Comparison of ENCODE assay signal across 20 cellular contexts in the genomic region with DNA sequence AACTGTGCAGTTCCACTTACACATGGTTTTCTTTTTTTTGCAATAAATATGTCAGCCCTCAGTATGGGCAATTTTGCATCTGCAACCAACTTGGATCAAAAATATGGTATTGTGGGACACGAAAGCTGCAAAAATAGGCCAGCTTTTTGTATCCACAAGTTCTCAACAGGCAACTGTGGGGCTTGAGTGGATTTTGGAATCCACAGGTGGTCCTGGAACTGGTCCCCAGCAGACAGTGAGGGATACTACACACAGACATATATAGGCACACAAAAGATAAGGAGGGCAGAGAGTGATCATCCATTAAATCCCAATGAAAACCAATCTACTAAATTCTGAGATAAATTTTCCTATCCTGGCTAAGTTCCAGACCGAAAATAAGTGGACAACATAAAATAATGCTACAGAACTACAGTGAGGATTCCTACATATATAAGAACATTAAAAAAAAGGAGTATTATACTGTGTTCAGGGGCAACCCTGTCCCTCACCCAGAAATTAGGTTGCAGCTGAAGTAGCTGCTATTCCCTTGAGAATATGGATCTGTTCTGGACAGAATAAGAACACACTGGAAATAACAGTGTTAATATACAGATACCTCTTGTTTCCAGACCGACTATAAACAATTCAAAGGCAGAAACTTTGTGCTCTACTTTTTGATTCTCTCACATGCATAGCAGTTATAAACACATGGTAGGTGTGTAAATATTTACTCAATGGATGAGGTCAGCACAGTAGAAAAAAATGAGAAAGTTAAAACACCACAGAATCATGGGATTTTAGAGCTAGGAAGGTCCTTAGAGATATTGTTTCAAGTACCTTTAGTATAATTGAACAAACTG. TPM values are rescaled to one million over a fixed set of nuclear protein-coding genes. Genes with fewer than 3 reads are reported as not detected.
DNase-seq lines count a peak whose midpoint lies in the region; ATAC-seq, FAIRE-seq and TF ChIP-seq lines count a peak whose summit lies in the region.
"Had no signal": no experiment of that assay in that cellular context is flagged by ENCODE, and none has a peak within 500 bp of the region (broad histone marks: within the 10 kb centered on the region; RNA-seq: fewer than 3 reads in every experiment).

No MANE protein-coding gene starts in this region.

- H3F3A ChIP-seq in DOHH2 (ENCODE audit: control insufficient read depth, insufficient read depth): peaks cover 41% of the 10 kb centered on the region

- peak; percentile 12 for DNase-seq in NCI-H146 treated with DMSO at 0.1 percent for 48 hours (lab: John Stamatoyannopoulos, UW; ENCODE audit: unreplicated experiment)
- DNase-seq in effector memory CD8-positive, alpha-beta T cell: no peak
- no peak for DNase-seq in natural killer cell treated with Interleukin-12 subunit alpha and Interleukin-12 subunit beta and Interleukin-15 and Interleukin-18, amount 100 ng/mL, for 72 hours (ENCODE audit: low spot score)
- DNase-seq in RCC 7860 (ENCODE audit: low spot score): no peak
- DNase-seq in EL: no peak
- no peak for DNase-seq in DMS153 (lab: John Stamatoyannopoulos, UW)
- DNase-seq in MV-4-11 (lab: John Stamatoyannopoulos, UW): no peak
- DNase-seq: activated CD8-positive, alpha-beta memory T cell treated with anti-CD3 and anti-CD28 coated beads, Interleukin-2, amount 10 ng/mL, durations not matched to agents 7 days and 5 days; activated naive CD4-positive, alpha-beta T cell treated with anti-CD3 and anti-CD28 coated beads, Interleukin-2, amount 50 U/mL, for 16 hours; C1 segment of cervical spinal cord; caudate nucleus; GM23248; heart left ventricle; KBM-7; naive thymus-derived CD4-positive, alpha-beta T cell; NCI-H1436; stimulated activated naive B cell treated with anti-CD40 and anti-IgM and Interleukin-4, amounts not matched to agents 10 μg/mL and 1 μg/mL and 100 μg/mL, for 72 hours had no signal

- no peaks in the 10 kb centered on the region for H3K27me3 Mint-ChIP-seq in effector memory CD8-positive, alpha-beta T cell
- no peaks in the 10 kb centered on the region for H3K27me3 Mint-ChIP-seq in natural killer cell treated with Interleukin-12 subunit alpha and Interleukin-12 subunit beta and Interleukin-15 and Interleukin-18, amount 100 ng/mL, for 72 hours
- H3K27me3 Mint-ChIP-seq: activated CD8-positive, alpha-beta memory T cell treated with anti-CD3 and anti-CD28 coated beads, Interleukin-2, amount 10 ng/mL, durations not matched to agents 7 days and 5 days; naive thymus-derived CD4-positive, alpha-beta T cell; stimulated activated naive B cell treated with anti-CD40 and anti-IgM and Interleukin-4, amounts not matched to agents 10 μg/mL and 1 μg/mL and 100 μg/mL, for 72 hours had no signal

- no peaks in the 10 kb centered on the region for H3K9me3 ChIP-seq in DOHH2 (ENCODE audit: control insufficient read depth, insufficient read depth, low read length)
- H3K9me3 ChIP-seq: heart left ventricle, vagina had no signal

- H3K4me3 Mint-ChIP-seq in effector memory CD8-positive, alpha-beta T cell: no peak overlapping the region
- no peak overlapping the region for H3K4me3 Mint-ChIP-seq in natural killer cell treated with Interleukin-12 subunit alpha and Interleukin-12 subunit beta and Interleukin-15 and Interleukin-18, amount 100 ng/mL, for 72 hours
- H3K4me3 Mint-ChIP-seq: activated CD8-positive, alpha-beta memory T cell treated with anti-CD3 and anti-CD28 coated beads, Interleukin-2, amount 10 ng/mL, durations not matched to agents 7 days and 5 days; stimulated activated naive B cell treated with anti-CD40 and anti-IgM and Interleukin-4, amounts not matched to agents 10 μg/mL and 1 μg/mL and 100 μg/mL, for 72 hours had no signal

- peaks cover 36 to 58% of the 10 kb centered on the region in 2 donors for H3K4me1 Mint-ChIP-seq in effector memory CD8-positive, alpha-beta T cell (ENCODE audit: low read depth in 2 of 2)
- H3K4me1 Mint-ChIP-seq in natural killer cell treated with Interleukin-12 subunit alpha and Interleukin-12 subunit beta and Interleukin-15 and Interleukin-18, amount 100 ng/mL, for 72 hours (ENCODE audit: low read depth in 2 of 2): peaks cover 39 to 52% of the 10 kb centered on the region in 2 donors

- no peaks in the 10 kb centered on the region for H4K20me1 ChIP-seq in DOHH2 (ENCODE audit: control insufficient read depth, insufficient read depth, low read depth, low read length)

- ATAC-seq in effector memory CD8-positive, alpha-beta T cell (replicated peaks): no peak
- no peak for ATAC-seq in natural killer cell treated with Interleukin-12 subunit alpha and Interleukin-12 subunit beta and Interleukin-15 and Interleukin-18, amount 100 ng/mL, for 72 hours
- ATAC-seq: activated CD8-positive, alpha-beta memory T cell treated with anti-CD3 and anti-CD28 coated beads, Interleukin-2, amount 10 ng/mL, durations not matched to agents 7 days and 5 days; naive thymus-derived CD4-positive, alpha-beta T cell; stimulated activated naive B cell treated with anti-CD40 and anti-IgM and Interleukin-4, amounts not matched to agents 10 μg/mL and 1 μg/mL and 100 μg/mL, for 72 hours had no signal

- peak overlapping the region; percentile 6; the same call in 1 of the 2 replicates for H3K4me3 ChIP-seq in DOHH2 (ENCODE audit: low read length)
- H3K4me3 ChIP-seq: GM23248, heart left ventricle, vagina had no signal

- peaks cover 45% of the 10 kb centered on the region for H3K36me3 Mint-ChIP-seq in effector memory CD8-positive, alpha-beta T cell (ENCODE audit: insufficient read depth)
- peaks cover 9% of the 10 kb centered on the region for H3K36me3 Mint-ChIP-seq in natural killer cell treated with Interleukin-12 subunit alpha and Interleukin-12 subunit beta and Interleukin-15 and Interleukin-18, amount 100 ng/mL, for 72 hours

- H3K79me2 ChIP-seq in DOHH2 (ENCODE audit: control insufficient read depth, low read length): peaks cover 100% of the 10 kb centered on the region

- H3K27ac Mint-ChIP-seq in effector memory CD8-positive, alpha-beta T cell: peak overlapping the region; percentile 46 to 53
- H3K27ac Mint-ChIP-seq in natural killer cell treated with Interleukin-12 subunit alpha and Interleukin-12 subunit beta and Interleukin-15 and Interleukin-18, amount 100 ng/mL, for 72 hours: peak overlapping the region; percentile 49 to 57
- H3K27ac Mint-ChIP-seq: activated CD8-positive, alpha-beta memory T cell treated with anti-CD3 and anti-CD28 coated beads, Interleukin-2, amount 10 ng/mL, durations not matched to agents 7 days and 5 days had no signal

- no peaks in the 10 kb centered on the region for H3K9me2 ChIP-seq in DOHH2 (replicated peaks; ENCODE audit: control insufficient read depth, low read length)

- H3K4me2 ChIP-seq in DOHH2 (ENCODE audit: low read length): peak overlapping the region; percentile 42

- H3K27ac ChIP-seq in DOHH2 (ENCODE audit: low read depth, low read length): peak overlapping the region; percentile 46
- H3K27ac ChIP-seq: GM23248, heart left ventricle, vagina, VCaP had no signal

- H3K27me3 ChIP-seq in DOHH2 (ENCODE audit: control insufficient read depth, low read length): no peaks in the 10 kb centered on the region
- H3K27me3 ChIP-seq: heart left ventricle, vagina had no signal

- peaks cover 100% of the 10 kb centered on the region for H3K4me1 ChIP-seq in DOHH2 (ENCODE audit: control insufficient read depth, low read length)

- no peak for FAIRE-seq in RCC 7860 (lab: Jason Lieb, UNC)

- no peaks in the 10 kb centered on the region for H3K9me3 Mint-ChIP-seq in effector memory CD8-positive, alpha-beta T cell
- H3K9me3 Mint-ChIP-seq in natural killer cell treated with Interleukin-12 subunit alpha and Interleukin-12 subunit beta and Interleukin-15 and Interleukin-18, amount 100 ng/mL, for 72 hours: no peaks in the 10 kb centered on the region
- H3K9me3 Mint-ChIP-seq: stimulated activated naive B cell treated with anti-CD40 and anti-IgM and Interleukin-4, amounts not matched to agents 10 μg/mL and 1 μg/mL and 100 μg/mL, for 72 hours had no signal

- no peak for TF ChIP-seq CTCF in DOHH2 (IDR thresholded peaks at IDR 0.05; ENCODE audit: low read depth, low read length, poor library complexity, severe bottlenecking)

- H3K36me3 ChIP-seq in DOHH2 (ENCODE audit: control insufficient read depth, low read length): peaks cover 32% of the 10 kb centered on the region
- H3K36me3 ChIP-seq: heart left ventricle, vagina had no signal

RNA-seq across cellular contexts. Expression of gene DENND4A, which starts 25.4 kb away (rescaled TPM):
- total RNA-seq in natural killer cell treated with Interleukin-12 subunit alpha and Interleukin-12 subunit beta and Interleukin-15 and Interleukin-18, amount 100 ng/mL, for 72 hours: 100 to 1,000 TPM; 114 to 121 TPM
